15 cellular contexts compared by ENCODE assay signal in genomic region chr12:110227138-110227537, GRCh38. TPM values are rescaled to one million over a fixed set of nuclear protein-coding genes. Genes with fewer than 3 reads are reported as not detected.
DNase-seq lines count a peak whose midpoint lies in the region; ATAC-seq and TF ChIP-seq lines count a peak whose summit lies in the region.
"Had no signal": no experiment of that assay in that cellular context is flagged by ENCODE, and none has a peak within 500 bp of the region (broad histone marks: within the 10 kb centered on the region; RNA-seq: fewer than 3 reads in every experiment).

No MANE protein-coding gene starts in this region.

- H3K27ac ChIP-seq in left ventricle myocardium inferior (replicated peaks) (peak overlapping the region; percentile 82), WERI-Rb-1 (no peak overlapping the region)
- H3K27ac ChIP-seq: 22Rv1, BLaER1 had no signal

- H3K4me1 ChIP-seq in left ventricle myocardium inferior: peaks cover 71% of the 10 kb centered on the region

- H3K36me3 ChIP-seq in left ventricle myocardium inferior (no peaks in the 10 kb centered on the region), WERI-Rb-1 (no peaks in the 10 kb centered on the region)
- H3K36me3 ChIP-seq: BLaER1 had no signal

- ATAC-seq in Right ventricle myocardium inferior: no peak
- ATAC-seq: GM12878 had no signal

- intact Hi-C loops in left ventricle myocardium inferior (cut with micrococcal nuclease) (no loop called here), Right ventricle myocardium inferior (cut with DNase I) (no loop called here)

- H3K27me3 ChIP-seq in left ventricle myocardium inferior (ENCODE audit: low read depth) (no peaks in the 10 kb centered on the region), WERI-Rb-1 (ENCODE audit: insufficient read depth, low read depth, severe bottlenecking) (no peaks in the 10 kb centered on the region)
- H3K27me3 ChIP-seq: BLaER1 had no signal

- CTCF ChIA-PET in GM10248 (lab: Yijun Ruan, JAX): interaction anchor here (1.0 to 1.3 kb wide), 3 partner anchors 11 to 381 kb away, joined by 3 to 5 read pairs (median 3); no protein-coding TSS in a partner anchor

- DNase-seq in left ventricle myocardium inferior (no peak), Right ventricle myocardium inferior (ENCODE audit: missing footprints) (no peak), WERI-Rb-1 (peak; percentile 28), fibroblast of villous mesenchyme (ENCODE audit: low read depth) (peak; percentile 8), GM10248 (ENCODE audit: extremely low spot score) (no peak), NCI-H2029 (lab: John Stamatoyannopoulos, UW) (no peak)
- no peak for DNase-seq in NK-92 treated with Interleukin-12 subunit alpha and Interleukin-12 subunit beta, amount 100 ng/mL, for 24 hours (lab: John Stamatoyannopoulos, UW)
- DNase-seq: CD4-positive, alpha-beta memory T cell; DMS79 treated with DMSO at 0.1 percent for 48 hours; GF-D8; GOT3; H7 had no signal

- POLR2A ChIA-PET in GM10248 (lab: Yijun Ruan, JAX): no interaction called here

- H3K4me3 ChIP-seq in left ventricle myocardium inferior (no peak overlapping the region), WERI-Rb-1 (ENCODE audit: low read depth, low read length) (no peak overlapping the region), fibroblast of villous mesenchyme (ENCODE audit: low read depth, low read length) (no peak overlapping the region)
- H3K4me3 ChIP-seq: BLaER1, GM12878 had no signal

- TF ChIP-seq CTCF in left ventricle myocardium inferior (IDR thresholded peaks at IDR 0.05; ENCODE audit: borderline replicate concordance) (no peak), WERI-Rb-1 (IDR thresholded peaks at IDR 0.05; ENCODE audit: low read depth, low read length) (no peak), fibroblast of villous mesenchyme (IDR thresholded peaks at IDR 0.05; ENCODE audit: insufficient read depth, low read depth, low read length) (no peak), GM10248 (IDR thresholded peaks at IDR 0.05; ENCODE audit: control extremely low read depth, extremely low read depth, low read depth, missing control alignments) (no peak)

- H3K9me3 ChIP-seq in left ventricle myocardium inferior (replicated peaks) (no peaks in the 10 kb centered on the region), WERI-Rb-1 (ENCODE audit: severe bottlenecking) (no peaks in the 10 kb centered on the region)
- H3K9me3 ChIP-seq: BLaER1 had no signal

RNA-seq across cellular contexts. Expression of gene ATP2A2, which starts 53.9 kb away (rescaled TPM):
- 1,955 TPM for total RNA-seq in left ventricle myocardium inferior
- total RNA-seq in Right ventricle myocardium inferior: 3,009 TPM
- total RNA-seq in fibroblast of villous mesenchyme: 221 and 247 TPM in 2 replicates

Comparison
In these comparisons a context has a peak if more than half of its experiments do, and no peak if none do; other contexts are left out.
1. DNase-seq: peak in WERI-Rb-1 (single experiment) and fibroblast of villous mesenchyme (single experiment); none in left ventricle myocardium inferior (single experiment), Right ventricle myocardium inferior (single experiment), GM10248 (single experiment), NK-92 treated with Interleukin-12 subunit alpha and Interleukin-12 subunit beta, amount 100 ng/mL, for 24 hours (single experiment) and NCI-H2029 (single experiment).